In genomic region chr14:98207466-98207865, GRCh38 we compare ENCODE assay signal across 25 cellular contexts.
A peak's percentile ranks its signal among the peaks of the same experiment; 100 is the strongest.
DNase-seq lines count a peak whose midpoint lies in the region; ATAC-seq, FAIRE-seq and TF ChIP-seq lines count a peak whose summit lies in the region.
"Had no signal": no experiment of that assay in that cellular context is flagged by ENCODE, and none has a peak within 500 bp of the region (broad histone marks: within the 10 kb centered on the region; RNA-seq: fewer than 3 reads in every experiment).

No MANE protein-coding gene starts in this region.

- no peak for ATAC-seq in activated naive CD4-positive, alpha-beta T cell treated with anti-CD3 and anti-CD28 coated beads, Interleukin-2, amount 50 U/mL, for 72 hours
- no peak for ATAC-seq in activated naive CD8-positive, alpha-beta T cell treated with anti-CD3 and anti-CD28 coated beads, Interleukin-2, amount 10 ng/mL, durations not matched to agents 7 days and 5 days (ENCODE audit: low read depth)
- no peak for ATAC-seq in right cardiac atrium

- no peaks in the 10 kb centered on the region for H3K27me3 ChIP-seq in right cardiac atrium (ENCODE audit: control insufficient read depth, insufficient read depth)
- H3K27me3 ChIP-seq: cardiac muscle cell, SJSA1, upper lobe of left lung had no signal

- H3K4me3 Mint-ChIP-seq in activated naive CD8-positive, alpha-beta T cell treated with anti-CD3 and anti-CD28 coated beads, Interleukin-2, amount 10 ng/mL, durations not matched to agents 7 days and 5 days = peak overlapping the region; percentile 35
- H3K4me3 Mint-ChIP-seq: dendritic cell treated with granulocyte-macrophage colony-stimulating factor and Interleukin-4, amounts not matched to agents 40 ng/mL and 50 ng/mL, for 4 days; nephron had no signal

- H3K9me3 Mint-ChIP-seq in activated naive CD4-positive, alpha-beta T cell treated with anti-CD3 and anti-CD28 coated beads, Interleukin-2, amount 50 U/mL, for 72 hours = peaks cover 3 to 4% of the 10 kb centered on the region in 2 donors
- no peaks in the 10 kb centered on the region for H3K9me3 Mint-ChIP-seq in activated naive CD8-positive, alpha-beta T cell treated with anti-CD3 and anti-CD28 coated beads, Interleukin-2, amount 10 ng/mL, durations not matched to agents 7 days and 5 days
- H3K9me3 Mint-ChIP-seq: dendritic cell treated with granulocyte-macrophage colony-stimulating factor and Interleukin-4, amounts not matched to agents 40 ng/mL and 50 ng/mL, for 4 days; nephron had no signal

- peaks cover 7% of the 10 kb centered on the region; the same call in 1 of the 2 replicates for H3K36me3 ChIP-seq in KOPT-K1 (ENCODE audit: insufficient read depth, low read length)
- H3K36me3 ChIP-seq: cardiac muscle cell, SJSA1, upper lobe of left lung had no signal

- H3K4me1 Mint-ChIP-seq in activated naive CD8-positive, alpha-beta T cell treated with anti-CD3 and anti-CD28 coated beads, Interleukin-2, amount 10 ng/mL, durations not matched to agents 7 days and 5 days = peaks cover 74% of the 10 kb centered on the region

- H3K27me3 Mint-ChIP-seq in activated naive CD8-positive, alpha-beta T cell treated with anti-CD3 and anti-CD28 coated beads, Interleukin-2, amount 10 ng/mL, durations not matched to agents 7 days and 5 days = no peaks in the 10 kb centered on the region
- H3K27me3 Mint-ChIP-seq: dendritic cell treated with granulocyte-macrophage colony-stimulating factor and Interleukin-4, amounts not matched to agents 40 ng/mL and 50 ng/mL, for 4 days had no signal

- TF ChIP-seq POLR2A in H54 (IDR thresholded peaks at IDR 0.05; ENCODE audit: low read depth, low read length) = no peak

- WGBS in right cardiac atrium = 55% methylated on average over 8 of the region's 8 CpGs

- H3K4me3 ChIP-seq in right cardiac atrium (ENCODE audit: low read length) = no peak overlapping the region
- H3K4me3 ChIP-seq: cardiac muscle cell, lung, SJSA1, upper lobe of left lung had no signal

- H3K4me1 ChIP-seq in right cardiac atrium (ENCODE audit: control insufficient read depth, insufficient read depth, low read length) = no peaks in the 10 kb centered on the region
- H3K4me1 ChIP-seq: SJSA1, upper lobe of left lung had no signal

- H3K36me3 Mint-ChIP-seq in activated naive CD4-positive, alpha-beta T cell treated with anti-CD3 and anti-CD28 coated beads, Interleukin-2, amount 50 U/mL, for 72 hours = peaks cover 24 to 33% of the 10 kb centered on the region in 2 donors
- H3K36me3 Mint-ChIP-seq in activated naive CD8-positive, alpha-beta T cell treated with anti-CD3 and anti-CD28 coated beads, Interleukin-2, amount 10 ng/mL, durations not matched to agents 7 days and 5 days = peaks cover 4% of the 10 kb centered on the region

- no peak for FAIRE-seq in H54 (lab: Jason Lieb, UNC)
- FAIRE-seq: frontal cortex, small intestine had no signal

- H3K9me3 ChIP-seq in KOPT-K1 (ENCODE audit: insufficient read depth, low read length, poor library complexity, severe bottlenecking) (no peaks in the 10 kb centered on the region), right cardiac atrium (ENCODE audit: control insufficient read depth, low read length) (no peaks in the 10 kb centered on the region)
- H3K9me3 ChIP-seq: SJSA1, upper lobe of left lung had no signal

- H3K27ac Mint-ChIP-seq in activated naive CD4-positive, alpha-beta T cell treated with anti-CD3 and anti-CD28 coated beads, Interleukin-2, amount 50 U/mL, for 72 hours = peak overlapping the region; percentile 55 to 90
- peak overlapping the region; percentile 79 for H3K27ac Mint-ChIP-seq in activated naive CD8-positive, alpha-beta T cell treated with anti-CD3 and anti-CD28 coated beads, Interleukin-2, amount 10 ng/mL, durations not matched to agents 7 days and 5 days
- H3K27ac Mint-ChIP-seq: dendritic cell treated with granulocyte-macrophage colony-stimulating factor and Interleukin-4, amounts not matched to agents 40 ng/mL and 50 ng/mL, for 4 days; nephron had no signal

- POLR2A ChIA-PET in activated naive CD8-positive, alpha-beta T cell treated with anti-CD3 and anti-CD28 coated beads, Interleukin-2, amount 10 ng/mL, durations not matched to agents 7 days and 5 days (lab: Charles Lee) = interaction anchor here (3.7 kb wide), 1 partner anchor 8 kb away, joined by 12 read pairs; no protein-coding TSS in a partner anchor

- no peak for DNase-seq in activated naive CD4-positive, alpha-beta T cell treated with anti-CD3 and anti-CD28 coated beads, Interleukin-2, amount 50 U/mL, for 72 hours (ENCODE audit: low spot score in 2 of 2)
- no peak for DNase-seq in activated naive CD4-positive, alpha-beta T cell treated with anti-CD3 and anti-CD28 coated beads, Interleukin-2, amount 50 U/mL, for 16 hours
- DNase-seq in activated naive CD8-positive, alpha-beta T cell treated with anti-CD3 and anti-CD28 coated beads, Interleukin-2, amount 10 ng/mL, durations not matched to agents 7 days and 5 days = no peak
- no peak for DNase-seq in activated effector memory CD4-positive, alpha-beta T cell treated with anti-CD3 and anti-CD28 coated beads, Interleukin-2, amount 50 U/mL, for 16 hours
- no peak for DNase-seq in right cardiac atrium
- no peak for DNase-seq in H54 (ENCODE audit: insufficient read length, low spot score)
- DNase-seq: activated gamma-delta T cell treated with Interleukin-2 at 50 U/mL for 16 hours; aorta; C1 segment of cervical spinal cord; EL; NCI-H146; NCI-H2107; NCI-H446; NCI-H774; retina; small intestine; stimulated activated CD8-positive, alpha-beta memory T cell treated with anti-CD3 and anti-CD28 coated beads, Interleukin-4, amount 100 ng/mL, for 48 hours had no signal

- peak overlapping the region; percentile 100 for H3K27ac ChIP-seq in KOPT-K1 (ENCODE audit: low read depth, low read length, poor library complexity, severe bottlenecking)
- H3K27ac ChIP-seq in right cardiac atrium (ENCODE audit: low read length) = no peak overlapping the region
- H3K27ac ChIP-seq: cardiac muscle cell, SJSA1, upper lobe of left lung had no signal

- intact Hi-C loops in right cardiac atrium (cut with DNase I) = no loop called here
